18 cellular contexts compared by ENCODE assay signal in genomic region chr2:25380586-25381360, GRCh38. TPM values are rescaled to one million over a fixed set of nuclear protein-coding genes. Genes with fewer than 3 reads are reported as not detected.
DNase-seq lines count a peak whose midpoint lies in the region; ATAC-seq and TF ChIP-seq lines count a peak whose summit lies in the region.
"Had no signal": no experiment of that assay in that cellular context is flagged by ENCODE, and none has a peak within 500 bp of the region (broad histone marks: within the 10 kb centered on the region; RNA-seq: fewer than 3 reads in every experiment).

No MANE protein-coding gene starts in this region.

- peaks cover 12% of the 10 kb centered on the region for H3K36me3 Mint-ChIP-seq in activated CD4-positive, alpha-beta memory T cell treated with anti-CD3 and anti-CD28 coated beads for 36 hours

- WGBS in testis, 2 donors, result 73 to 83% methylated on average over 12 of the region's 12 CpGs

- no peaks in the 10 kb centered on the region for H3K36me3 ChIP-seq in right atrium auricular region
- H3K36me3 ChIP-seq in lower lobe of right lung, result no peaks in the 10 kb centered on the region
- no peaks in the 10 kb centered on the region for H3K36me3 ChIP-seq in testis (ENCODE audit: low read depth, missing control alignments)
- no peaks in the 10 kb centered on the region for H3K36me3 ChIP-seq in PC-3 (ENCODE audit: low read depth, low read length)
- H3K36me3 ChIP-seq: MG63 had no signal

- no peaks in the 10 kb centered on the region for H4K20me1 ChIP-seq in PC-3 (ENCODE audit: low read length)

- no peak for TF ChIP-seq POLR2A in testis (IDR thresholded peaks at IDR 0.05)

- DNase-seq in cardiac septum (ENCODE audit: low spot score), result peak; percentile 41
- no peak for DNase-seq in right atrium auricular region (ENCODE audit: low spot score)
- peak; percentile 3 for DNase-seq in activated CD4-positive, alpha-beta memory T cell treated with anti-CD3 and anti-CD28 coated beads for 36 hours
- peak; percentile 21 for DNase-seq in lower lobe of right lung
- DNase-seq in testis, result peak; percentile 45
- no peak for DNase-seq in PC-3
- DNase-seq in hepatic stellate cell (ENCODE audit: low spot score), result no peak
- DNase-seq: CD8-positive, alpha-beta memory T cell; DMS79 treated with DMSO at 0.1 percent for 48 hours; mesenchymal stem cell; MG63; NCI-H1694; nephron progenitor cell; stimulated activated naive CD8-positive, alpha-beta T cell treated with anti-CD3 and anti-CD28 coated beads, Interleukin-15, amount 100 ng/mL, for 72 hours; SW 1271 had no signal

- H3K4me1 Mint-ChIP-seq in activated CD4-positive, alpha-beta memory T cell treated with anti-CD3 and anti-CD28 coated beads for 36 hours (ENCODE audit: low read depth), result peaks cover 27% of the 10 kb centered on the region

- no peak for ATAC-seq in lower lobe of right lung
- no peak for ATAC-seq in PC-3
- no peak for ATAC-seq in HG03520 (IDR thresholded peaks at IDR 0.05; ENCODE audit: unreplicated experiment)
- ATAC-seq: stimulated activated naive CD8-positive, alpha-beta T cell treated with anti-CD3 and anti-CD28 coated beads, Interleukin-15, amount 100 ng/mL, for 72 hours had no signal

- H3K9me3 ChIP-seq in right atrium auricular region (no peaks in the 10 kb centered on the region), lower lobe of right lung (no peaks in the 10 kb centered on the region), testis (no peaks in the 10 kb centered on the region), PC-3 (ENCODE audit: low read length) (no peaks in the 10 kb centered on the region)
- H3K9me3 ChIP-seq: MG63 had no signal

- no peak overlapping the region for H2AFZ ChIP-seq in PC-3 (ENCODE audit: low read length)
- H2AFZ ChIP-seq: hepatocyte had no signal

- peaks cover 11% of the 10 kb centered on the region for H3K9me3 Mint-ChIP-seq in activated CD4-positive, alpha-beta memory T cell treated with anti-CD3 and anti-CD28 coated beads for 36 hours
- H3K9me3 Mint-ChIP-seq: stimulated activated naive CD8-positive, alpha-beta T cell treated with anti-CD3 and anti-CD28 coated beads, Interleukin-15, amount 100 ng/mL, for 72 hours had no signal

- H3K27ac Mint-ChIP-seq in activated CD4-positive, alpha-beta memory T cell treated with anti-CD3 and anti-CD28 coated beads for 36 hours, result no peak overlapping the region
- H3K27ac Mint-ChIP-seq: nephron progenitor cell; stimulated activated naive CD8-positive, alpha-beta T cell treated with anti-CD3 and anti-CD28 coated beads, Interleukin-15, amount 100 ng/mL, for 72 hours had no signal

- H3K9me2 ChIP-seq in PC-3 (replicated peaks; ENCODE audit: low read length), result no peaks in the 10 kb centered on the region

- no peaks in the 10 kb centered on the region for H3F3A ChIP-seq in PC-3 (ENCODE audit: low read length, unreplicated experiment)

- H3K27ac ChIP-seq in right atrium auricular region (no peak overlapping the region), lower lobe of right lung (no peak overlapping the region), testis (no peak overlapping the region), PC-3 (ENCODE audit: low read length) (no peak overlapping the region)
- H3K27ac ChIP-seq: hepatocyte, RWPE1 had no signal

- no peaks in the 10 kb centered on the region for H3K79me2 ChIP-seq in PC-3 (ENCODE audit: low read length)
- H3K79me2 ChIP-seq: hepatocyte had no signal

- H3K9ac ChIP-seq in PC-3 (ENCODE audit: low read length), result no peak overlapping the region

- H3K4me2 ChIP-seq in PC-3 (ENCODE audit: low read length), result no peak overlapping the region
- H3K4me2 ChIP-seq: hepatocyte had no signal

- H3K27me3 ChIP-seq in right atrium auricular region (no peaks in the 10 kb centered on the region), lower lobe of right lung (ENCODE audit: low read depth) (no peaks in the 10 kb centered on the region), testis (no peaks in the 10 kb centered on the region), PC-3 (ENCODE audit: low read length) (no peaks in the 10 kb centered on the region)
- H3K27me3 ChIP-seq: hepatocyte, MG63 had no signal

- BruUV-seq in PC-3 (replicated peaks; lab: Mats Ljungman, UMichigan), result no TSS peak

- POLR2A ChIA-PET in activated CD4-positive, alpha-beta memory T cell treated with anti-CD3 and anti-CD28 coated beads for 36 hours (lab: Charles Lee), result no interaction called here
- POLR2A ChIA-PET in PC-3 (lab: Charles Lee; ENCODE audit: unreplicated experiment), result no interaction called here

- CTCF ChIA-PET in activated CD4-positive, alpha-beta memory T cell treated with anti-CD3 and anti-CD28 coated beads for 36 hours (lab: Charles Lee), result interaction anchor here (0.9 to 1.3 kb wide), 3 partner anchors 19 to 68 kb away, joined by 3 to 4 read pairs (median 4); partner anchors contain the start of gene DNMT3A
- CTCF ChIA-PET in PC-3 (lab: Charles Lee), result no interaction called here

- H3K4me3 ChIP-seq in right atrium auricular region, result no peak overlapping the region
- no peak overlapping the region for H3K4me3 ChIP-seq in lower lobe of right lung
- no peak overlapping the region for H3K4me3 ChIP-seq in testis
- H3K4me3 ChIP-seq in PC-3 (ENCODE audit: low read length), result no peak overlapping the region
- H3K4me3 ChIP-seq: hepatocyte, MG63 had no signal

- no peak overlapping the region for H3K4me3 Mint-ChIP-seq in activated CD4-positive, alpha-beta memory T cell treated with anti-CD3 and anti-CD28 coated beads for 36 hours
- H3K4me3 Mint-ChIP-seq: nephron progenitor cell had no signal

- H3K27me3 Mint-ChIP-seq in activated CD4-positive, alpha-beta memory T cell treated with anti-CD3 and anti-CD28 coated beads for 36 hours, result no peaks in the 10 kb centered on the region
- H3K27me3 Mint-ChIP-seq: stimulated activated naive CD8-positive, alpha-beta T cell treated with anti-CD3 and anti-CD28 coated beads, Interleukin-15, amount 100 ng/mL, for 72 hours had no signal

- TF ChIP-seq CTCF in right atrium auricular region (IDR thresholded peaks at IDR 0.05) (no peak), lower lobe of right lung (IDR thresholded peaks at IDR 0.05) (no peak), testis (IDR thresholded peaks at IDR 0.05) (no peak), PC-3 (conservative IDR thresholded peaks at IDR 0.05; ENCODE audit: low read depth, low read length) (no peak)

- intact Hi-C loops in cardiac septum (cut with DNase I) (no loop called here), lower lobe of right lung (cut with DNase I) (no loop called here), testis (cut with DNase I; ENCODE audit: low total_unique reads) (no loop called here), PC-3 (cut with micrococcal nuclease) (no loop called here)
- intact Hi-C loops in activated CD4-positive, alpha-beta memory T cell treated with anti-CD3 and anti-CD28 coated beads for 36 hours (cut with micrococcal nuclease), result no loop called here

- peaks cover 0 to 13% of the 10 kb centered on the region in 2 donors for H3K4me1 ChIP-seq in right atrium auricular region
- peaks cover 21% of the 10 kb centered on the region for H3K4me1 ChIP-seq in lower lobe of right lung
- peaks cover 19% of the 10 kb centered on the region for H3K4me1 ChIP-seq in testis
- peaks cover 35% of the 10 kb centered on the region for H3K4me1 ChIP-seq in PC-3 (ENCODE audit: insufficient read depth, low read length)

RNA-seq across cellular contexts. Expression of gene DNMT3A, which starts 39.0 kb away (rescaled TPM):
- total RNA-seq in cardiac septum (24.9 TPM), right atrium auricular region (1 to 10 TPM; 6.0 to 8.1 TPM), lower lobe of right lung (35.6 TPM), testis (10 to 100 TPM; 36.3 TPM), PC-3 (2014; rRNA removed) (12.2 and 20.6 TPM in 2 replicates)
- total RNA-seq in activated CD4-positive, alpha-beta memory T cell treated with anti-CD3 and anti-CD28 coated beads for 36 hours, result 10 to 100 TPM; 52.0 to 52.5 TPM
- polyA plus RNA-seq in testis (ENCODE audit: insufficient read depth, low read depth, low replicate concordance), result 15.5 TPM

Comparison
In these comparisons a context has a peak if more than half of its experiments do, and no peak if none do; other contexts are left out.
1. DNase-seq: peak in cardiac septum (single experiment), activated CD4-positive, alpha-beta memory T cell treated with anti-CD3 and anti-CD28 coated beads for 36 hours (single experiment), lower lobe of right lung (single experiment) and testis (single experiment); none in right atrium auricular region (single experiment), PC-3 (single experiment) and hepatic stellate cell (single experiment).